ENCODE assay signal across 8 cellular contexts in the genomic region with DNA sequence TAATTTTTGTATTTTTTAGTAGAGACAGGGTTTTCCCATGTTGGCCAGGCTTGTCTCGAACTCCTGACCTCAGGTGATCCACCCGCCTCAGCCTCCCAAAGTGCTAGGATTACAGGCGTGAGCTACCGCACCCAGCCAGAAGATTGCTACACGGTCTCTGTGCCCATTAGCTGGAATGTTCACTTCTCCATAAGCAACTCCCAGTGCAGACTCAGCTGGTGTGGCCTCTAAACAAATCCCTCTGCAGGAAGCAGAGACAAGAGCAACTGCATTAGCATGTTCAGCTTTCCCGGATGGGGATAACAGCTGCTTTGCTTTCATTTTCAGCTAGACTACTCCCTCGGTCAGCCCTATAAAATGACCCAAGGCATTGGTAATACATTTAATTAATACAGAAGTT. TPM values are rescaled to one million over a fixed set of nuclear protein-coding genes. Genes with fewer than 3 reads are reported as not detected.
DNase-seq lines count a peak whose midpoint lies in the region; ATAC-seq and TF ChIP-seq lines count a peak whose summit lies in the region.
"Not testable (repeated sequence)": the region's sequence is repeated elsewhere in the genome, so short reads cannot be mapped to it uniquely, and the experiment has no call there.

No MANE protein-coding gene starts in this region.

- H3K36me3 Mint-ChIP-seq in activated B cell treated with CpG ODN at 0.5 μM for 24 hours (ENCODE audit: low read depth): not testable (repeated sequence)

- peak overlapping the region; percentile 47 for H3K4me2 ChIP-seq in hepatocyte

- ATAC-seq in activated B cell treated with CpG ODN at 0.5 μM for 24 hours (ENCODE audit: low read depth): not testable (repeated sequence)

- not testable (repeated sequence) for H3K36me3 ChIP-seq in ACC112 (ENCODE audit: insufficient read depth, low read length); hepatocyte (replicated peaks; ENCODE audit: insufficient read depth, low read depth); skeletal muscle tissue (ENCODE audit: control insufficient read depth in 3 of 3, insufficient read depth in 3 of 3, low read length in 3 of 3)

- not testable (repeated sequence) for H3K27me3 Mint-ChIP-seq in activated B cell treated with CpG ODN at 0.5 μM for 24 hours

- not testable (repeated sequence) for H3K9me3 Mint-ChIP-seq in activated B cell treated with CpG ODN at 0.5 μM for 24 hours

- H3K4me3 ChIP-seq in ACC112 (ENCODE audit: low read depth, low read length): peak overlapping the region; percentile 36
- H3K4me3 ChIP-seq in hepatocyte: not testable (repeated sequence)
- H3K4me3 ChIP-seq in skeletal muscle tissue (ENCODE audit: low read length in 3 of 3): peak overlapping the region in 2 of 3 donors; percentile 5 to 45

- DNase-seq in H4 (ENCODE audit: low spot score) (peak; percentile 74), NCI-H510A (lab: John Stamatoyannopoulos, UW) (peak; percentile 55), hepatocyte (ENCODE audit: low spot score) (peak; percentile 71), midbrain (lab: John Stamatoyannopoulos, UW) (peak; percentile 27)
- DNase-seq in activated B cell treated with CpG ODN at 0.5 μM for 24 hours; epithelial cell of prostate (ENCODE audit: low read depth, low spot score): not testable (repeated sequence)

- intact Hi-C loops in activated B cell treated with CpG ODN at 0.5 μM for 24 hours (cut with micrococcal nuclease): loop anchor here (1.0 to 2.0 kb wide), 4 partner anchors 33 to 209 kb away; no protein-coding TSS in a partner anchor

- H3K27ac ChIP-seq in ACC112 (ENCODE audit: low read depth, low read length): not testable (repeated sequence)
- peak overlapping the region; percentile 5 for H3K27ac ChIP-seq in epithelial cell of prostate
- H3K27ac ChIP-seq in hepatocyte: peak overlapping the region; percentile 42
- peak overlapping the region; percentile 74 for H3K27ac ChIP-seq in skeletal muscle tissue (ENCODE audit: low read depth, low read length)

- peaks cover 11% of the 10 kb centered on the region for H3K4me1 ChIP-seq in ACC112 (ENCODE audit: control insufficient read depth, insufficient read depth, low read length, unreplicated experiment)
- peaks cover 10% of the 10 kb centered on the region for H3K4me1 ChIP-seq in hepatocyte (ENCODE audit: insufficient read depth)
- H3K4me1 ChIP-seq in skeletal muscle tissue (ENCODE audit: control insufficient read depth in 3 of 3, insufficient read depth in 3 of 3, low read length in 3 of 3): peaks cover 15 to 19% (median 18%) of the 10 kb centered on the region in 3 donors

- peak overlapping the region; percentile 2 to 63 (median 55) for H3K9ac ChIP-seq in skeletal muscle tissue (ENCODE audit: low read depth in 1 of 3, low read length in 3 of 3)

- H3K79me2 ChIP-seq in ACC112 (ENCODE audit: control insufficient read depth, insufficient read depth, low read length, unreplicated experiment); hepatocyte: not testable (repeated sequence)

- H3K9me3 ChIP-seq in hepatocyte (ENCODE audit: low read depth); skeletal muscle tissue (ENCODE audit: control insufficient read depth in 3 of 3, low read length in 3 of 3): not testable (repeated sequence)

- H4K20me1 ChIP-seq in hepatocyte (ENCODE audit: insufficient read depth, poor library complexity, severe bottlenecking): not testable (repeated sequence)

- H3K9me2 ChIP-seq in hepatocyte (replicated peaks; ENCODE audit: insufficient read depth): not testable (repeated sequence)

- POLR2A ChIA-PET in activated B cell treated with CpG ODN at 0.5 μM for 24 hours (lab: Charles Lee): interaction anchor here (1.6 to 3.7 kb wide), 2 partner anchors 33 to 130 kb away, joined by 9 to 40 read pairs; a partner anchor contains a TSS

- CTCF ChIA-PET in activated B cell treated with CpG ODN at 0.5 μM for 24 hours (lab: Charles Lee): interaction anchor here (1.1 to 13.9 kb wide), 9 partner anchors 12 to 347 kb away, joined by 3 to 326 read pairs (median 10); a partner anchor contains a TSS

- H3K27ac Mint-ChIP-seq in activated B cell treated with CpG ODN at 0.5 μM for 24 hours: peak overlapping the region; percentile 37

- WGBS in hepatocyte (ENCODE audit: low lambda C conversion rate, missing lambda C conversion rate): 60% methylated on average over 7 of the region's 7 CpGs

- H3K4me3 Mint-ChIP-seq in activated B cell treated with CpG ODN at 0.5 μM for 24 hours: not testable (repeated sequence)

- H2AFZ ChIP-seq in ACC112 (ENCODE audit: low read length, unreplicated experiment) (peak overlapping the region; percentile 50), hepatocyte (peak overlapping the region; percentile 11)

- TF ChIP-seq CTCF in activated B cell treated with CpG ODN at 0.5 μM for 24 hours (IDR thresholded peaks at IDR 0.05); hepatocyte (IDR thresholded peaks at IDR 0.05; ENCODE audit: poor library complexity): not testable (repeated sequence)

- H3K27me3 ChIP-seq in ACC112 (ENCODE audit: insufficient read depth, low read length); hepatocyte; skeletal muscle tissue (ENCODE audit: control insufficient read depth in 3 of 3, insufficient read depth in 3 of 3, low read length in 3 of 3): not testable (repeated sequence)

- H3K4me1 Mint-ChIP-seq in activated B cell treated with CpG ODN at 0.5 μM for 24 hours: peaks cover 21% of the 10 kb centered on the region

RNA-seq across cellular contexts. Expression of a gene that starts 20.7 kb away (rescaled TPM):
- 11.3 TPM in 2 replicates for total RNA-seq in H4 (2014; rRNA removed; shearing (Covaris generic))
- total RNA-seq in activated B cell treated with CpG ODN at 0.5 μM for 24 hours: 61.0 and 63.0 TPM in 2 replicates
- total RNA-seq in hepatocyte: 16.6 and 23.5 TPM in 2 replicates
- 24.9 and 29.6 TPM in 2 replicates for polyA plus RNA-seq in hepatocyte
- total RNA-seq in skeletal muscle tissue: 12.5 TPM

RNA-seq across cellular contexts. Expression of a gene that starts 21.0 kb away (rescaled TPM):
- 37.1 and 42.0 TPM in 2 replicates for total RNA-seq in H4 (2014; rRNA removed; shearing (Covaris generic))
- total RNA-seq in activated B cell treated with CpG ODN at 0.5 μM for 24 hours (24.6 and 25.3 TPM in 2 replicates), hepatocyte (10.4 and 10.6 TPM in 2 replicates), skeletal muscle tissue (6.3 TPM)
- polyA plus RNA-seq in hepatocyte: 12.2 and 17.4 TPM in 2 replicates

RNA-seq across cellular contexts. Expression of a gene that starts 34.3 kb away (rescaled TPM):
- total RNA-seq in H4 (2014; rRNA removed; shearing (Covaris generic)): not detected in 2 replicates
- total RNA-seq in activated B cell treated with CpG ODN at 0.5 μM for 24 hours (3.7 and 4.3 TPM in 2 replicates), hepatocyte (3.9 and 6.2 TPM in 2 replicates), skeletal muscle tissue (2.6 TPM)
- polyA plus RNA-seq in hepatocyte: 5.1 and 5.8 TPM in 2 replicates
